In the genomic region with DNA sequence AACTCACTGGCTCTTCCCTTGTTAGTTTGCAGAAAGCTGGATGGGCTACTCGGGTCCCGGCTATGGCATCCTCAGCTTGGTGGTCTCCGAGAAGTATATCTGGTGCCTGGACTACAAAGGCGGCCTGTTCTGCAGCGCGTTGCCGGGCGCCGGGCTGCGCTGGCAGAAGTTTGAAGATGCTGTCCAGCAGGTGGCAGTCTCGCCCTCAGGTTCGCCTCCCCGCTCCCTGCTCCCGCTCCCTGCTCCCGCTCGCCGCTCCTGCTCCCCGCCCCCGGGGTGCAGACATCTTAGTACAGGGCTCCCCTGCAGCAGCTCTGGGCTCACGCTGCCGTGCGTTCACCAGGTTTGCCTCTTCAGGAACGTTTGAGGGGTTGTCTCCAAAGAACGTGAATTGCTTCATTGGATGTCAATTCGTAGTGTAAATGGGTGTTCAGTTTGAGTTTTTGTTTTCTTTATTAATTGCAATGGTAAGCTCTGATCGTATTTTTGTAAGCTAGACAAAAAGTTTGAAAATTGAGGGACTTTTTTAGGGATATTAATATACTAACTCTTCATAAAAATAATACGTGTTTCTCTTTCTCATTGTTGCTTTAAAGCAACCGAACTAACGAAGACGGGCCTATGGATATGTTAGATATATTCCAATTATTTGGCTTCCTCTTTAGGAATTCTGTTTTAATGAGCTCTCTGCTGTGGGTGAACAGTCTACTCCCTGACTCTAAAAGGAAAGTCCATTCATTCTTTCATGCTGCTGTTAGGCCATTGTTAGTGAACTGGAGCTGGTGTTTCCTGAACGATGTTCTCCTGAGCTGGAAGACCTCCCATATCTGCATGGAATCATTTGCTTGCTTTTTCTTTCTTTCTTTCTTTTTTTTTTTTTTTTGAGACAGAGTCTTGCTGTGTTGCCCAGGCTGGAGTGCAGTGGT, we compare ENCODE assay signal across 8 cellular contexts.
DNase-seq lines count a peak whose midpoint lies in the region; ATAC-seq and TF ChIP-seq lines count a peak whose summit lies in the region.

No MANE protein-coding gene starts in this region.

- no peak overlapping the region for H3K27ac ChIP-seq in upper lobe of right lung

- no peak overlapping the region for H3K4me3 Mint-ChIP-seq in T-cell
- no peak overlapping the region for H3K4me3 Mint-ChIP-seq in progenitor cell of endocrine pancreas (ENCODE audit: low read depth)

- peak overlapping the region; percentile 30 for H3K4me3 ChIP-seq in upper lobe of right lung

- H3K27me3 Mint-ChIP-seq in T-cell (no peaks in the 10 kb centered on the region), progenitor cell of endocrine pancreas (no peaks in the 10 kb centered on the region)

- CTCF ChIA-PET in GM10248 (lab: Yijun Ruan, JAX): interaction anchor here (0.8 to 4.1 kb wide), 27 partner anchors 8 to 334 kb away, joined by 3 to 39 read pairs (median 4); a partner anchor contains a TSS
- CTCF ChIA-PET in T-cell (lab: Charles Lee): interaction anchor here (0.9 to 2.1 kb wide), 7 partner anchors 59 to 335 kb away, joined by 3 to 11 read pairs (median 3); no protein-coding TSS in a partner anchor

- H3K9me3 ChIP-seq in upper lobe of right lung: no peaks in the 10 kb centered on the region

- TF ChIP-seq CTCF in GM10248 (IDR thresholded peaks at IDR 0.05; ENCODE audit: control extremely low read depth, extremely low read depth, low read depth, missing control alignments) (peak; percentile 78), progenitor cell of endocrine pancreas (IDR thresholded peaks at IDR 0.05; ENCODE audit: unreplicated experiment) (peak; percentile 91), upper lobe of right lung (IDR thresholded peaks at IDR 0.05) (peak; percentile 80)

- peak; percentile 44 to 63 (median 57) for ATAC-seq in T-cell (replicated peaks in 1 of 4)
- ATAC-seq in left cardiac atrium: peak; percentile 96 to 98
- peak; percentile 99 for ATAC-seq in upper lobe of right lung
- ATAC-seq in GM19395 (IDR thresholded peaks at IDR 0.05; ENCODE audit: unreplicated experiment): no peak

- POLR2A ChIA-PET in GM10248 (lab: Yijun Ruan, JAX): interaction anchor here (0.6 kb wide), 1 partner anchor 1691 kb away, joined by 3 read pairs; no protein-coding TSS in a partner anchor
- POLR2A ChIA-PET in T-cell (lab: Charles Lee): interaction anchor here in 1 of 2 donors (0.5 kb wide), 1 partner anchor 65 kb away, joined by 3 read pairs; no protein-coding TSS in a partner anchor

- no peaks in the 10 kb centered on the region for H3K4me1 ChIP-seq in upper lobe of right lung

- H3K27ac Mint-ChIP-seq in T-cell (no peak overlapping the region), progenitor cell of endocrine pancreas (no peak overlapping the region)

- peaks cover 53% of the 10 kb centered on the region for H3K36me3 ChIP-seq in upper lobe of right lung

- intact Hi-C loops in left cardiac atrium (cut with DNase I) (loop anchor here (1.0 to 5.0 kb wide), 2 partner anchors 78 to 79 kb away; no protein-coding TSS in a partner anchor), upper lobe of right lung (cut with DNase I) (loop anchor here (5.0 kb wide), 1 partner anchor 79 kb away; no protein-coding TSS in a partner anchor)

- H3K4me1 Mint-ChIP-seq in T-cell (peaks cover 0 to 6% (median 3%) of the 10 kb centered on the region in 3 donors), progenitor cell of endocrine pancreas (ENCODE audit: low read depth) (peaks cover 1% of the 10 kb centered on the region)

- DNase-seq in GM10248 (ENCODE audit: extremely low spot score) (peak; percentile 85), NCI-H1092 (lab: John Stamatoyannopoulos, UW) (peak; percentile 81), T-cell (peak in 32 of 34 experiments; percentile 6 to 72 (median 43)), amniotic epithelial cell (ENCODE audit: low read depth) (peak; percentile 68), left cardiac atrium (peak; percentile 90), progenitor cell of endocrine pancreas (ENCODE audit: low spot score, unreplicated experiment) (peak; percentile 73), upper lobe of right lung (peak; percentile 92)

- H3K36me3 Mint-ChIP-seq in T-cell (peaks cover 27% of the 10 kb centered on the region), progenitor cell of endocrine pancreas (ENCODE audit: insufficient read depth) (peaks cover 6% of the 10 kb centered on the region)

- no peaks in the 10 kb centered on the region for H3K27me3 ChIP-seq in upper lobe of right lung

- H3K9me3 Mint-ChIP-seq in T-cell: no peaks in the 10 kb centered on the region
- H3K9me3 Mint-ChIP-seq in progenitor cell of endocrine pancreas (ENCODE audit: low read depth): no peaks in the 10 kb centered on the region
